14 cellular contexts compared by ENCODE assay signal in the genomic region with DNA sequence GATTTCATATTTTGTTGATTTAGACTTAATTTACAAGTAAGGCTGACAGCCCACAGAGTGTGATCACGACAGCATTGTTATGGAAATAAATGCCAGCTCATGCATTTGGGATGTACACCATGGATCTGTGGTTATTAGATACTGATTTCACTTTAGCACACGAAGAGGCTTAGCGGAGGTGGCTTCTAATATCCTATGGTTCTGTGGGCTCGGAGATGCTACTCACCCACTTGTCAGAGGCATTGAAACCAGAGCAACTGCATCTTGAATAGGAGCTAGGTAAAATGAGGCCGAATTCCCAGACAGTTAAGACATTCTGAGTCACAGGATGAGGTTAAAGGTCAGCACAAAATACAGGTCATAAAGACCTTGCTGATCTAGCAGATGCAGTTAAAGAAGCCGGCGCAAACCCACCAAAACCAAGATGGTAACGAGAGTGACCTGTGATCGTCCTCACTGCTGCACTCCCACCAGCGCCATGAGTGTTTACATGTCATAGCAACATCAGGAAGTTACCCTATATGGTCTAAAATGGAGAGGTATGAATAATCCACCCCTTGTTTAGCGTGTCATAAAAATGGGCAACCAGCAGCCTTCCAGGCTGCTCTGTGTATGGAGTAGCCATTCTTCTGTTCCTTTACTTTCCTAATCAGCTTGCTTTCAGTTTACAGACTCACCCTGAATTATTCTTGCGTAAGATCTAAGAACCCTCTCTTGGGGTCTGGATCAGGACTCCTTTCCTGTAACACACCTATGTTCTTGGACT.
DNase-seq lines count a peak whose midpoint lies in the region; ATAC-seq, FAIRE-seq and TF ChIP-seq lines count a peak whose summit lies in the region.
"Had no signal": no experiment of that assay in that cellular context is flagged by ENCODE, and none has a peak within 500 bp of the region (broad histone marks: within the 10 kb centered on the region; RNA-seq: fewer than 3 reads in every experiment).

No MANE protein-coding gene starts in this region.

- H3K27me3 Mint-ChIP-seq in CD4-positive, alpha-beta T cell = no peaks in the 10 kb centered on the region
- H3K27me3 Mint-ChIP-seq: activated CD8-positive, alpha-beta T cell treated with anti-CD3 and anti-CD28 coated beads for 36 hours; stimulated activated naive B cell treated with anti-CD40 and anti-IgM and Interleukin-4, amounts not matched to agents 10 μg/mL and 1 μg/mL and 100 μg/mL, for 72 hours had no signal

- CTCF ChIA-PET in CD4-positive, alpha-beta T cell (lab: Charles Lee) = no interaction called here

- peaks cover 9% of the 10 kb centered on the region for H3K4me1 Mint-ChIP-seq in CD4-positive, alpha-beta T cell (ENCODE audit: low read depth)

- peak overlapping the region; percentile 75 for H3K27ac ChIP-seq in epithelial cell of prostate
- H3K27ac ChIP-seq in dorsolateral prefrontal cortex = no peak overlapping the region
- H3K27ac ChIP-seq in CD4-positive, alpha-beta T cell (ENCODE audit: low read depth, low read length) = no peak overlapping the region
- H3K27ac ChIP-seq: gastroesophageal sphincter had no signal

- intact Hi-C loops in dorsolateral prefrontal cortex (cut with DNase I) = no loop called here
- intact Hi-C loops in CD4-positive, alpha-beta T cell (cut with DNase I, micrococcal nuclease) = no loop called here

- TF ChIP-seq CTCF in dorsolateral prefrontal cortex (IDR thresholded peaks at IDR 0.05 in 54 of 56, conservative IDR thresholded peaks at IDR 0.05 in 2 of 56; ENCODE audit: low read depth in 1 of 56, partially characterized antibody in 56 of 56) = no peak
- TF ChIP-seq CTCF in CD4-positive, alpha-beta T cell (IDR thresholded peaks at IDR 0.05) = no peak

- peak; percentile 93 for FAIRE-seq in RCC 7860 (lab: Jason Lieb, UNC)

- no peak overlapping the region for H3K4me3 ChIP-seq in dorsolateral prefrontal cortex
- H3K4me3 ChIP-seq: gastroesophageal sphincter had no signal

- H3K4me3 Mint-ChIP-seq in CD4-positive, alpha-beta T cell = no peak overlapping the region
- H3K4me3 Mint-ChIP-seq: activated CD8-positive, alpha-beta T cell treated with anti-CD3 and anti-CD28 coated beads for 36 hours; stimulated activated naive B cell treated with anti-CD40 and anti-IgM and Interleukin-4, amounts not matched to agents 10 μg/mL and 1 μg/mL and 100 μg/mL, for 72 hours had no signal

- DNase-seq in GM03348 (ENCODE audit: low spot score) (peak; percentile 70), RCC 7860 (ENCODE audit: low spot score) (peak; percentile 99), epithelial cell of prostate (ENCODE audit: low read depth, low spot score) (peak; percentile 91), renal cortical epithelial cell (ENCODE audit: low read depth) (peak; percentile 96), mucosa of gallbladder (ENCODE audit: low spot score) (no peak), dorsolateral prefrontal cortex (no peak)
- no peak for DNase-seq in CD4-positive, alpha-beta T cell
- DNase-seq: activated CD8-positive, alpha-beta T cell treated with anti-CD3 and anti-CD28 coated beads for 36 hours; DND-41; NCI-H2107; stimulated activated CD4-positive, alpha-beta T cell treated with anti-CD3 and anti-CD28 coated beads, Interleukin-15, amount 100 ng/mL, for 24 hours; stimulated activated naive B cell treated with anti-CD40 and anti-IgM and Interleukin-4, amounts not matched to agents 10 μg/mL and 1 μg/mL and 100 μg/mL, for 72 hours had no signal

- peaks cover 33% of the 10 kb centered on the region for H3K36me3 Mint-ChIP-seq in CD4-positive, alpha-beta T cell (ENCODE audit: low read depth)
- H3K36me3 Mint-ChIP-seq: stimulated activated naive B cell treated with anti-CD40 and anti-IgM and Interleukin-4, amounts not matched to agents 10 μg/mL and 1 μg/mL and 100 μg/mL, for 72 hours had no signal

- no peak for ATAC-seq in GM18867 (IDR thresholded peaks at IDR 0.05; ENCODE audit: unreplicated experiment)
- no peak for ATAC-seq in CD4-positive, alpha-beta T cell (ENCODE audit: poor library complexity)
- ATAC-seq: activated CD8-positive, alpha-beta T cell treated with anti-CD3 and anti-CD28 coated beads for 36 hours; gastroesophageal sphincter; stimulated activated naive B cell treated with anti-CD40 and anti-IgM and Interleukin-4, amounts not matched to agents 10 μg/mL and 1 μg/mL and 100 μg/mL, for 72 hours had no signal

- POLR2A ChIA-PET in CD4-positive, alpha-beta T cell (lab: Charles Lee) = no interaction called here

- H3K27ac Mint-ChIP-seq in CD4-positive, alpha-beta T cell = no peak overlapping the region
- H3K27ac Mint-ChIP-seq: activated CD8-positive, alpha-beta T cell treated with anti-CD3 and anti-CD28 coated beads for 36 hours; stimulated activated naive B cell treated with anti-CD40 and anti-IgM and Interleukin-4, amounts not matched to agents 10 μg/mL and 1 μg/mL and 100 μg/mL, for 72 hours had no signal

- H3K9me3 ChIP-seq in CD4-positive, alpha-beta T cell (ENCODE audit: control insufficient read depth, low read length) = no peaks in the 10 kb centered on the region
- H3K9me3 ChIP-seq: gastroesophageal sphincter had no signal

- no peaks in the 10 kb centered on the region for H3K9me3 Mint-ChIP-seq in CD4-positive, alpha-beta T cell
- H3K9me3 Mint-ChIP-seq: activated CD8-positive, alpha-beta T cell treated with anti-CD3 and anti-CD28 coated beads for 36 hours; stimulated activated naive B cell treated with anti-CD40 and anti-IgM and Interleukin-4, amounts not matched to agents 10 μg/mL and 1 μg/mL and 100 μg/mL, for 72 hours had no signal

- no peaks in the 10 kb centered on the region for H3K27me3 ChIP-seq in dorsolateral prefrontal cortex
- H3K27me3 ChIP-seq in CD4-positive, alpha-beta T cell (ENCODE audit: control insufficient read depth, insufficient read depth, low read length) = no peaks in the 10 kb centered on the region
- H3K27me3 ChIP-seq: gastroesophageal sphincter had no signal

Comparison
In these comparisons a context has a peak if more than half of its experiments do, and no peak if none do; other contexts are left out.
1. DNase-seq: peak in GM03348 (single experiment), RCC 7860 (single experiment), epithelial cell of prostate (single experiment) and renal cortical epithelial cell (single experiment); none in mucosa of gallbladder (single experiment), dorsolateral prefrontal cortex (0 of 10) and CD4-positive, alpha-beta T cell (0 of 10).